In the genomic region with DNA sequence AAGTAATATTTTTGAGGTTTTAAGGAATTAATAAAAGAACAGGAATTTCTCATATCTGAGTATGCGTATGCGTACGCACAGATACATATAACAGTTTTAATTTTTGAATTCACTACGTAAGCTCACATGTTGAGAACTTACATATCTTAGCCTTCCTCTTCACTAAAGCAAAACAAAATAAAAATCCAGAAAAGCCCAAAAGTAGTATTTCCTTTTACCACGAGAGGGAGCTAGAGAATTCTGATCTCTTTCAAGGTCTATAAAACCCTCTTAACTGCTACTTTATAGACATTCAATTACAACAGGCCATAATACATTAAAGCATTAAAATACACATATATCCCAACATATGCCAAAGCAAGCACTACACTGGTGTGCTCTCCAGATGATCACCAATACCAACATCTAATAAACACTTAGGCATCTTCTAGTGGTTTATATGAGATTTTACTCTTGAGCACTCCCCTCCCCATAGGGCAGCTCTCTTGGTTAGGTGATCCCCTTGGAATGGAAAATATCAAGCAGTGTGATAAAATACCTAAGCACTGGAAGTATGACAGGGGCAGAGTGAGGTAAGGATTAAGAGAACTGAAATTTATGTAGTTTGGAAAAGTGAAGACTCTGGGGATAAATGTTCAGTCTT, we compare ENCODE assay signal across 8 cellular contexts.
DNase-seq lines count a peak whose midpoint lies in the region; ATAC-seq lines count a peak whose summit lies in the region.

No MANE protein-coding gene starts in this region.

- DNase-seq in NCI-H2171 treated with DMSO at 0.1 percent for 48 hours (lab: John Stamatoyannopoulos, UW) (peak; percentile 50), NCI-H2171 (lab: John Stamatoyannopoulos, UW) (no peak), NCI-H1092 treated with DMSO at 0.1 percent for 48 hours (lab: John Stamatoyannopoulos, UW) (peak; percentile 82), SKM-1 (lab: John Stamatoyannopoulos, UW; ENCODE audit: unreplicated experiment) (peak; percentile 53), fibroblast of peridontal ligament (ENCODE audit: extremely low read depth) (peak; percentile 76), putamen (ENCODE audit: low spot score) (peak; percentile 24)

- ATAC-seq in GM21423 (IDR thresholded peaks at IDR 0.05; ENCODE audit: unreplicated experiment) (no peak), HG02642 (IDR thresholded peaks at IDR 0.05; ENCODE audit: poor library complexity, unreplicated experiment) (no peak)
